ENCODE assay signal across 8 cellular contexts in the genomic region with DNA sequence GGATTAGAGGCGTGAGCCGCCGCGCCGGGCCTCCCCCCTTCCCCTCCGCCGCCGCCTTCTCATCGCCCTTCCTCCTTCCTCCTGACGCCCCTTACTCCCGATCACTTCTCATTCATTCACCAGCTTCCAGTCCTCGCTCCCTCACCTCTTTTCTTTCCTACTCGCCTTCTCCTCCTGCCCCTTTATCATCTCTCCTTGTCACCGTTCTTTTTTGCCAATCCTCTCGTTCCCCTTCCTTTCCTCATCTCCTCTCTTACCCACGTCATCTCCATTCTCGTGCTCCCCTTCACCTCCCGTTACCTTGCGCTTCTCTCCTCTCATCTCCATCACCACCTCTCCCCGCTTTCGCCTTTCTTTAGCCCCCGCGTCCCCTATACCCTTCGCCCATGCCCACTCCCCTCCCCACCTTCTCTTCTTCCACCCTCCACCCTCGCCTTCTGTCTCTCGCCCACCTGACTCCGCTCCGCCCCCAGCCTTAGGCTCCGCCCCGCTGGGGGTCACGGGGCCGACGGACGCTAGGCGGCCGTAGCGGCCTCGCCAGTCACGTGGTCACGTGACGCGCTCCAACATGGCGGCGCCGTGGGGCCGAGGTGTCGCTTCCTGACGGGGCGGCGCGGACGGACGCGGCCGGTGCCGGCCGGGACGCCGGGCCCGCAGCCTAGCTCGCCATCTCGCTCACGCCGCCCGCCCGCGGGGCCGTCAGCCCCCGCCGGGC. TPM values are rescaled to one million over a fixed set of nuclear protein-coding genes. Genes with fewer than 3 reads are reported as not detected.
DNase-seq lines count a peak whose midpoint lies in the region; ATAC-seq and TF ChIP-seq lines count a peak whose summit lies in the region.

A gene (plus strand): TSS at position 544 of the 715 bp plus-strand sequence. CDS start 179 bp downstream, outside the sequence.

- peak within 1 kb of the TSS; percentile 89 for H3K27ac Mint-ChIP-seq in activated naive CD4-positive, alpha-beta T cell treated with anti-CD3 and anti-CD28 coated beads, Interleukin-2, amount 10 ng/mL, durations not matched to agents 7 days and 5 days

- H3K4me3 Mint-ChIP-seq in activated naive CD4-positive, alpha-beta T cell treated with anti-CD3 and anti-CD28 coated beads, Interleukin-2, amount 10 ng/mL, durations not matched to agents 7 days and 5 days, result peak within 1 kb of the TSS; percentile 89

- peak within 1 kb of the TSS; percentile 4; the same call in 1 of the 2 replicates for H3K27ac ChIP-seq in SK-N-MC
- H3K27ac ChIP-seq in gastroesophageal sphincter, result peak within 1 kb of the TSS; percentile 51 to 96 (median 93)
- peak within 1 kb of the TSS; percentile 79 for H3K27ac ChIP-seq in substantia nigra (ENCODE audit: low read depth, low read length, poor library complexity, severe bottlenecking)

- TF ChIP-seq EP300 in gastroesophageal sphincter (IDR thresholded peaks at IDR 0.05), result no peak

- H3K27me3 Mint-ChIP-seq in activated naive CD4-positive, alpha-beta T cell treated with anti-CD3 and anti-CD28 coated beads, Interleukin-2, amount 10 ng/mL, durations not matched to agents 7 days and 5 days, result peaks cover 4% of the 10 kb centered on the region

- H3K36me3 ChIP-seq in SK-N-MC (ENCODE audit: insufficient read depth, low read length) (no peaks in the 10 kb centered on the region), gastroesophageal sphincter (no peaks in the 10 kb centered on the region)

- no peaks in the 10 kb centered on the region for H3K9me3 Mint-ChIP-seq in activated naive CD4-positive, alpha-beta T cell treated with anti-CD3 and anti-CD28 coated beads, Interleukin-2, amount 10 ng/mL, durations not matched to agents 7 days and 5 days

- peak within 1 kb of the TSS; percentile 94 for H3K9ac ChIP-seq in SK-N-MC (ENCODE audit: insufficient read length)

- H3K4me1 ChIP-seq in gastroesophageal sphincter, result peaks cover 0 to 53% (median 12%) of the 10 kb centered on the region in 3 donors

- no peaks in the 10 kb centered on the region for H3K36me3 Mint-ChIP-seq in activated naive CD4-positive, alpha-beta T cell treated with anti-CD3 and anti-CD28 coated beads, Interleukin-2, amount 10 ng/mL, durations not matched to agents 7 days and 5 days

- H3K9me3 ChIP-seq in SK-N-MC (ENCODE audit: low read depth, low read length) (no peaks in the 10 kb centered on the region), gastroesophageal sphincter (no peaks in the 10 kb centered on the region)

- H3K27me3 ChIP-seq in gastroesophageal sphincter, result no peaks in the 10 kb centered on the region

- CTCF ChIA-PET in HEK293T (lab: Yijun Ruan, JAX), result interaction anchor here (1.0 kb wide), 1 partner anchor 301 kb away, joined by 3 read pairs; no protein-coding TSS in a partner anchor
- CTCF ChIA-PET in activated naive CD4-positive, alpha-beta T cell treated with anti-CD3 and anti-CD28 coated beads, Interleukin-2, amount 10 ng/mL, durations not matched to agents 7 days and 5 days (lab: Charles Lee), result interaction anchor here (0.8 to 0.9 kb wide), 2 partner anchors 17 to 264 kb away, joined by 3 read pairs; no protein-coding TSS in a partner anchor

- peak; percentile 96 for ATAC-seq in gastroesophageal sphincter

- H3K4me3 ChIP-seq in SK-N-MC (peak within 1 kb of the TSS; percentile 97), gastroesophageal sphincter (peak within 1 kb of the TSS; percentile 67 to 76)

- H3K4me1 Mint-ChIP-seq in activated naive CD4-positive, alpha-beta T cell treated with anti-CD3 and anti-CD28 coated beads, Interleukin-2, amount 10 ng/mL, durations not matched to agents 7 days and 5 days, result peaks cover 36% of the 10 kb centered on the region

- peak; percentile 84 to 89 for TF ChIP-seq POLR2A in gastroesophageal sphincter (IDR thresholded peaks at IDR 0.05)

- 0% methylated on average over 23 to 25 of the region's 70 CpGs for WGBS in gastroesophageal sphincter (ENCODE audit: low coverage in 1 of 2), 2 donors

- DNase-seq in GM03348 (ENCODE audit: low spot score), result peak; percentile 99
- peak; percentile 96 for DNase-seq in HEK293T (ENCODE audit: extremely low spot score)
- peak; percentile 96 for DNase-seq in NAMALWA (ENCODE audit: low spot score)
- DNase-seq in SK-N-MC (ENCODE audit: low read depth, low spot score), result no peak
- DNase-seq in activated naive CD4-positive, alpha-beta T cell treated with anti-CD3 and anti-CD28 coated beads, Interleukin-2, amount 10 ng/mL, durations not matched to agents 7 days and 5 days, result peak; percentile 94
- DNase-seq in non-pigmented ciliary epithelial cell (ENCODE audit: low read depth), result peak; percentile 35
- peak; percentile 53 to 96 (median 86) for DNase-seq in substantia nigra (lab: John Stamatoyannopoulos, UW)

- peak in 3 of 4 experiments; percentile 32 to 39 (median 33) for TF ChIP-seq CTCF in gastroesophageal sphincter (IDR thresholded peaks at IDR 0.05)

- POLR2A ChIA-PET in HEK293T (lab: Yijun Ruan, JAX), result interaction anchor here (0.6 to 1.4 kb wide), 3 partner anchors 17 to 63 kb away, joined by 3 to 4 read pairs (median 3); no protein-coding TSS in a partner anchor

TF ChIP-seq in HEK293T, 16 proteins besides CTCF, POLR2A, EP300 and RAD21:
- TF ChIP-seq NFRKB (IDR thresholded peaks at IDR 0.05) (no peak), ARNT (IDR thresholded peaks at IDR 0.05) (peak; percentile 57; the same call in 1 of the 2 replicates), CTBP1 (IDR thresholded peaks at IDR 0.05; ENCODE audit: borderline replicate concordance) (peak; percentile 62; the same call in 1 of the 2 replicates), TARDBP (IDR thresholded peaks at IDR 0.05) (no peak), L3MBTL2 (conservative IDR thresholded peaks at IDR 0.05) (peak; percentile 78)
- TF ChIP-seq, protein P1, sequence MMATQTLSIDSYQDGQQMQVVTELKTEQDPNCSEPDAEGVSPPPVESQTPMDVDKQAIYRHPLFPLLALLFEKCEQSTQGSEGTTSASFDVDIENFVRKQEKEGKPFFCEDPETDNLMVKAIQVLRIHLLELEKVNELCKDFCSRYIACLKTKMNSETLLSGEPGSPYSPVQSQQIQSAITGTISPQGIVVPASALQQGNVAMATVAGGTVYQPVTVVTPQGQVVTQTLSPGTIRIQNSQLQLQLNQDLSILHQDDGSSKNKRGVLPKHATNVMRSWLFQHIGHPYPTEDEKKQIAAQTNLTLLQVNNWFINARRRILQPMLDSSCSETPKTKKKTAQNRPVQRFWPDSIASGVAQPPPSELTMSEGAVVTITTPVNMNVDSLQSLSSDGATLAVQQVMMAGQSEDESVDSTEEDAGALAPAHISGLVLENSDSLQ (IDR thresholded peaks at IDR 0.05), result peak; percentile 62
TF ChIP-seq in HEK293T: peak in this region for 4.

RNA-seq across cellular contexts. Expression of the gene that starts here (rescaled TPM):
- 100 to 1,000 TPM in 1 of 4 donors, 10 to 100 TPM in 3; 42.6 to 101 (median 51.3) TPM for total RNA-seq in gastroesophageal sphincter

Comparison
In these comparisons a context has a peak if more than half of its experiments do, and no peak if none do; other contexts are left out.
1. H3K27ac ChIP-seq: peak in every context shown above with its lines; median percentile 93 in gastroesophageal sphincter; 79 in substantia nigra; 4 in SK-N-MC.